In genomic region chr1:5338466-5338865, GRCh38 we compare ENCODE assay signal across 15 cellular contexts.
A peak's percentile ranks its signal among the peaks of the same experiment; 100 is the strongest.
DNase-seq lines count a peak whose midpoint lies in the region; ATAC-seq and TF ChIP-seq lines count a peak whose summit lies in the region.
"Had no signal": no experiment of that assay in that cellular context is flagged by ENCODE, and none has a peak within 500 bp of the region (broad histone marks: within the 10 kb centered on the region; RNA-seq: fewer than 3 reads in every experiment).

No MANE protein-coding gene starts in this region.

- DNase-seq in T-helper 17 cell: no peak
- peak; percentile 41 for DNase-seq in medulla oblongata (ENCODE audit: extremely low spot score)
- peak; percentile 56 for DNase-seq in osteocyte (ENCODE audit: extremely low spot score, unreplicated experiment)
- DNase-seq in EL: no peak
- no peak for DNase-seq in NCI-H1417 (lab: John Stamatoyannopoulos, UW)
- no peak for DNase-seq in LoVo (ENCODE audit: low spot score)
- no peak for DNase-seq in activated T-cell treated with anti-CD3 and anti-CD28 coated beads, Interleukin-2, amount 50 U/mL, for 24 hours
- DNase-seq: 8988T; Calu3; CD8-positive, alpha-beta T cell; DMS79 treated with DMSO at 0.1 percent for 48 hours; GM23248 had no signal

- TF ChIP-seq CTCF in osteocyte (IDR thresholded peaks at IDR 0.05): no peak

- H3K27me3 Mint-ChIP-seq in T-helper 17 cell: peaks cover 4% of the 10 kb centered on the region
- no peaks in the 10 kb centered on the region for H3K27me3 Mint-ChIP-seq in osteocyte (ENCODE audit: unreplicated experiment)
- no peaks in the 10 kb centered on the region for H3K27me3 Mint-ChIP-seq in activated T-cell treated with anti-CD3 and anti-CD28 coated beads, Interleukin-2, amount 50 U/mL, for 24 hours
- H3K27me3 Mint-ChIP-seq: B cell had no signal

- no peaks in the 10 kb centered on the region for H3K9me3 ChIP-seq in T-helper 17 cell (ENCODE audit: control insufficient read depth, low read length, poor library complexity, severe bottlenecking)
- H3K9me3 ChIP-seq: BLaER1 treated with 17β-estradiol and CSF1 and Interleukin-3, amounts not matched to agents 10 nM and 100 nM; HAP-1 had no signal

- H3K27ac Mint-ChIP-seq in T-helper 17 cell: peak overlapping the region; percentile 35
- H3K27ac Mint-ChIP-seq in osteocyte (ENCODE audit: unreplicated experiment): no peak overlapping the region
- H3K27ac Mint-ChIP-seq in activated T-cell treated with anti-CD3 and anti-CD28 coated beads, Interleukin-2, amount 50 U/mL, for 24 hours: no peak overlapping the region
- H3K27ac Mint-ChIP-seq: B cell had no signal

- H3K4me3 Mint-ChIP-seq in T-helper 17 cell (no peak overlapping the region), osteocyte (ENCODE audit: unreplicated experiment) (no peak overlapping the region)
- no peak overlapping the region for H3K4me3 Mint-ChIP-seq in activated T-cell treated with anti-CD3 and anti-CD28 coated beads, Interleukin-2, amount 50 U/mL, for 24 hours
- H3K4me3 Mint-ChIP-seq: B cell; CD8-positive, alpha-beta T cell had no signal

- H3K9me3 Mint-ChIP-seq in osteocyte (ENCODE audit: unreplicated experiment): peaks cover 45% of the 10 kb centered on the region
- peaks cover 2% of the 10 kb centered on the region for H3K9me3 Mint-ChIP-seq in activated T-cell treated with anti-CD3 and anti-CD28 coated beads, Interleukin-2, amount 50 U/mL, for 24 hours

- H3K36me3 Mint-ChIP-seq in T-helper 17 cell (ENCODE audit: low read depth) (peaks cover 2% of the 10 kb centered on the region), osteocyte (ENCODE audit: unreplicated experiment) (no peaks in the 10 kb centered on the region)
- H3K36me3 Mint-ChIP-seq in activated T-cell treated with anti-CD3 and anti-CD28 coated beads, Interleukin-2, amount 50 U/mL, for 24 hours (ENCODE audit: low read depth): no peaks in the 10 kb centered on the region
- H3K36me3 Mint-ChIP-seq: CD8-positive, alpha-beta T cell had no signal

- H3K4me1 Mint-ChIP-seq in T-helper 17 cell (peaks cover 6% of the 10 kb centered on the region), osteocyte (ENCODE audit: unreplicated experiment) (no peaks in the 10 kb centered on the region)
- peaks cover 22% of the 10 kb centered on the region for H3K4me1 Mint-ChIP-seq in activated T-cell treated with anti-CD3 and anti-CD28 coated beads, Interleukin-2, amount 50 U/mL, for 24 hours (ENCODE audit: low read depth)
- H3K4me1 Mint-ChIP-seq: B cell had no signal

- ATAC-seq in T-helper 17 cell: no peak
- ATAC-seq: CD8-positive, alpha-beta T cell had no signal

Comparison
In these comparisons a context has a peak if more than half of its experiments do, and no peak if none do; other contexts are left out.
1. DNase-seq: peak in medulla oblongata (single experiment) and osteocyte (single experiment); none in T-helper 17 cell (0 of 3), EL (single experiment), NCI-H1417 (0 of 3), LoVo (single experiment) and activated T-cell treated with anti-CD3 and anti-CD28 coated beads, Interleukin-2, amount 50 U/mL, for 24 hours (single experiment).